1 cellular context compared by ENCODE assay signal in the genomic region with DNA sequence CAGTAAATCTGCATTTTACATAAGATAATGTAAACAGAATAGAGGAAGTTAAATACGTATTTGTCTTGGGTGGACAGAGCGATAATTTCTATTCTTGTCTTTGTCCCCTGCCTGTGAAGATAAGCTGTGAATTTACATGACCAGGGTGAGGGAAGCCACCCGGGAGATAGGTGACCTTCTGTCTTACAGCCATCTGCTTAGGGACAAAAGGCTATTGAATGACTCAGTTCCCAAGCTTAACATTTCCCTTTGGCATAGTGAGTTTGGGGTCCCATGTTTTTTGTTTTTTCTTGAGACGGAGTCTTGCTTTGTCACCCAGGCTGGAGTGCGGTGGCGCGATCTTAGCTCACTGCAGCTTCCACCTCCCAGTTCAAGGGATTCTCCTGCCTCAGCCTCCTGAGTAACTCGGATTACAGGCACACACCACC.
A peak's percentile ranks its signal among the peaks of the same experiment; 100 is the strongest.
TF ChIP-seq lines count a peak whose summit lies in the region.

No MANE protein-coding gene starts in this region.

TF ChIP-seq in K562, 482 proteins besides CTCF, POLR2A, EP300 and RAD21 (continued from another document and continues in another):
- TF ChIP-seq, protein P1, sequence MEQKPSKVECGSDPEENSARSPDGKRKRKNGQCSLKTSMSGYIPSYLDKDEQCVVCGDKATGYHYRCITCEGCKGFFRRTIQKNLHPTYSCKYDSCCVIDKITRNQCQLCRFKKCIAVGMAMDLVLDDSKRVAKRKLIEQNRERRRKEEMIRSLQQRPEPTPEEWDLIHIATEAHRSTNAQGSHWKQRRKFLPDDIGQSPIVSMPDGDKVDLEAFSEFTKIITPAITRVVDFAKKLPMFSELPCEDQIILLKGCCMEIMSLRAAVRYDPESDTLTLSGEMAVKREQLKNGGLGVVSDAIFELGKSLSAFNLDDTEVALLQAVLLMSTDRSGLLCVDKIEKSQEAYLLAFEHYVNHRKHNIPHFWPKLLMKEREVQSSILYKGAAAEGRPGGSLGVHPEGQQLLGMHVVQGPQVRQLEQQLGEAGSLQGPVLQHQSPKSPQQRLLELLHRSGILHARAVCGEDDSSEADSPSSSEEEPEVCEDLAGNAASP (IDR thresholded peaks at IDR 0.05), result no peak
- TF ChIP-seq, protein P2, sequence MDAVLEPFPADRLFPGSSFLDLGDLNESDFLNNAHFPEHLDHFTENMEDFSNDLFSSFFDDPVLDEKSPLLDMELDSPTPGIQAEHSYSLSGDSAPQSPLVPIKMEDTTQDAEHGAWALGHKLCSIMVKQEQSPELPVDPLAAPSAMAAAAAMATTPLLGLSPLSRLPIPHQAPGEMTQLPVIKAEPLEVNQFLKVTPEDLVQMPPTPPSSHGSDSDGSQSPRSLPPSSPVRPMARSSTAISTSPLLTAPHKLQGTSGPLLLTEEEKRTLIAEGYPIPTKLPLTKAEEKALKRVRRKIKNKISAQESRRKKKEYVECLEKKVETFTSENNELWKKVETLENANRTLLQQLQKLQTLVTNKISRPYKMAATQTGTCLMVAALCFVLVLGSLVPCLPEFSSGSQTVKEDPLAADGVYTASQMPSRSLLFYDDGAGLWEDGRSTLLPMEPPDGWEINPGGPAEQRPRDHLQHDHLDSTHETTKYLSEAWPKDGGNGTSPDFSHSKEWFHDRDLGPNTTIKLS (IDR thresholded peaks at IDR 0.05; ENCODE audit: borderline replicate concordance, low read depth), result no peak
- TF ChIP-seq FIP1L1 (IDR thresholded peaks at IDR 0.05; ENCODE audit: low read depth, low read length, poor library complexity, severe bottlenecking) (no peak), SRSF3 (IDR thresholded peaks at IDR 0.05; ENCODE audit: insufficient read depth, low read length) (no peak), FOXA1 (IDR thresholded peaks at IDR 0.05; ENCODE audit: borderline replicate concordance) (no peak), DDX20 (tag; IDR thresholded peaks at IDR 0.05; ENCODE audit: low read depth) (no peak), KLF10 (CRISPR knock-in tag; IDR thresholded peaks at IDR 0.05) (no peak), PHF8 (IDR thresholded peaks at IDR 0.05; ENCODE audit: borderline replicate concordance, low read length) (no peak), MCM3 (IDR thresholded peaks at IDR 0.05) (no peak), ARHGAP35 (IDR thresholded peaks at IDR 0.05; ENCODE audit: partially characterized antibody) (no peak), NCOA6 (IDR thresholded peaks at IDR 0.05) (no peak), NEUROD1 (IDR thresholded peaks at IDR 0.05; ENCODE audit: borderline replicate concordance, low read depth, low read length, partially characterized antibody) (no peak), MCM7 (IDR thresholded peaks at IDR 0.05) (no peak), MYNN (IDR thresholded peaks at IDR 0.05) (0 out of 2 replicates have a peak, but pooled peaks have one; percentile 66), MYNN (CRISPR knock-in tag; IDR thresholded peaks at IDR 0.05) (no peak), POLR2H (tag; IDR thresholded peaks at IDR 0.05; ENCODE audit: low read depth) (no peak), ILK (tag; IDR thresholded peaks at IDR 0.05; ENCODE audit: borderline replicate concordance, low read depth) (no peak), ILF3 (IDR thresholded peaks at IDR 0.05; ENCODE audit: borderline replicate concordance) (no peak), KDM1A (IDR thresholded peaks at IDR 0.05) (peak; percentile 94 to 95), EWSR1 (IDR thresholded peaks at IDR 0.05; ENCODE audit: borderline replicate concordance, low read depth, partially characterized antibody) (no peak), NFE2L1 (tag; IDR thresholded peaks at IDR 0.05; ENCODE audit: borderline replicate concordance, low read depth) (no peak), FOXM1 (IDR thresholded peaks at IDR 0.05; ENCODE audit: low read depth) (peak; percentile 80), FOXM1 (CRISPR knock-in tag; IDR thresholded peaks at IDR 0.05; ENCODE audit: low read depth) (no peak), TEAD1 (CRISPR knock-in tag; IDR thresholded peaks at IDR 0.05) (no peak), TRIM24 (IDR thresholded peaks at IDR 0.05) (peak; percentile 85 to 89), KAT2B (IDR thresholded peaks at IDR 0.05; ENCODE audit: low read depth, low read length) (no peak), SP2 (IDR thresholded peaks at IDR 0.05; ENCODE audit: extremely low read depth, low read depth, low read length, poor library complexity, severe bottlenecking) (no peak), RUNX1 (IDR thresholded peaks at IDR 0.05; ENCODE audit: low read depth) (no peak), POLR2AphosphoS5 (IDR thresholded peaks at IDR 0.05; ENCODE audit: control insufficient read depth, insufficient read depth, low read depth, low read length) (peak; percentile 90), ZNF274 (IDR thresholded peaks at IDR 0.05; ENCODE audit: borderline replicate concordance, low read depth, low read length) (no peak), SMARCC2 (IDR thresholded peaks at IDR 0.05; ENCODE audit: low read depth) (peak; percentile 83; the same call in 1 of the 2 replicates), JUN (IDR thresholded peaks at IDR 0.05; ENCODE audit: borderline replicate concordance, low read depth, low read length) (no peak), JUN (CRISPR knock-in tag; IDR thresholded peaks at IDR 0.05; ENCODE audit: borderline replicate concordance) (no peak)
- TF ChIP-seq, protein P3, sequence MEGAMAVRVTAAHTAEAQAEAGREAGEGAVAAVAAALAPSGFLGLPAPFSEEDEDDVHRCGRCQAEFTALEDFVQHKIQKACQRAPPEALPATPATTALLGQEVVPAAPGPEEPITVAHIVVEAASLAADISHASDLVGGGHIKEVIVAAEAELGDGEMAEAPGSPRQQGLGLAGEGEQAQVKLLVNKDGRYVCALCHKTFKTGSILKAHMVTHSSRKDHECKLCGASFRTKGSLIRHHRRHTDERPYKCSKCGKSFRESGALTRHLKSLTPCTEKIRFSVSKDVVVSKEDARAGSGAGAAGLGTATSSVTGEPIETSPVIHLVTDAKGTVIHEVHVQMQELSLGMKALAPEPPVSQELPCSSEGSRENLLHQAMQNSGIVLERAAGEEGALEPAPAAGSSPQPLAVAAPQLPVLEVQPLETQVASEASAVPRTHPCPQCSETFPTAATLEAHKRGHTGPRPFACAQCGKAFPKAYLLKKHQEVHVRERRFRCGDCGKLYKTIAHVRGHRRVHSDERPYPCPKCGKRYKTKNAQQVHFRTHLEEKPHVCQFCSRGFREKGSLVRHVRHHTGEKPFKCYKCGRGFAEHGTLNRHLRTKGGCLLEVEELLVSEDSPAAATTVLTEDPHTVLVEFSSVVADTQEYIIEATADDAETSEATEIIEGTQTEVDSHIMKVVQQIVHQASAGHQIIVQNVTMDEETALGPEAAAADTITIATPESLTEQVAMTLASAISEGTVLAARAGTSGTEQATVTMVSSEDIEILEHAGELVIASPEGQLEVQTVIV (CRISPR knock-in tag; IDR thresholded peaks at IDR 0.05; ENCODE audit: borderline replicate concordance), result no peak
- TF ChIP-seq, protein P4, sequence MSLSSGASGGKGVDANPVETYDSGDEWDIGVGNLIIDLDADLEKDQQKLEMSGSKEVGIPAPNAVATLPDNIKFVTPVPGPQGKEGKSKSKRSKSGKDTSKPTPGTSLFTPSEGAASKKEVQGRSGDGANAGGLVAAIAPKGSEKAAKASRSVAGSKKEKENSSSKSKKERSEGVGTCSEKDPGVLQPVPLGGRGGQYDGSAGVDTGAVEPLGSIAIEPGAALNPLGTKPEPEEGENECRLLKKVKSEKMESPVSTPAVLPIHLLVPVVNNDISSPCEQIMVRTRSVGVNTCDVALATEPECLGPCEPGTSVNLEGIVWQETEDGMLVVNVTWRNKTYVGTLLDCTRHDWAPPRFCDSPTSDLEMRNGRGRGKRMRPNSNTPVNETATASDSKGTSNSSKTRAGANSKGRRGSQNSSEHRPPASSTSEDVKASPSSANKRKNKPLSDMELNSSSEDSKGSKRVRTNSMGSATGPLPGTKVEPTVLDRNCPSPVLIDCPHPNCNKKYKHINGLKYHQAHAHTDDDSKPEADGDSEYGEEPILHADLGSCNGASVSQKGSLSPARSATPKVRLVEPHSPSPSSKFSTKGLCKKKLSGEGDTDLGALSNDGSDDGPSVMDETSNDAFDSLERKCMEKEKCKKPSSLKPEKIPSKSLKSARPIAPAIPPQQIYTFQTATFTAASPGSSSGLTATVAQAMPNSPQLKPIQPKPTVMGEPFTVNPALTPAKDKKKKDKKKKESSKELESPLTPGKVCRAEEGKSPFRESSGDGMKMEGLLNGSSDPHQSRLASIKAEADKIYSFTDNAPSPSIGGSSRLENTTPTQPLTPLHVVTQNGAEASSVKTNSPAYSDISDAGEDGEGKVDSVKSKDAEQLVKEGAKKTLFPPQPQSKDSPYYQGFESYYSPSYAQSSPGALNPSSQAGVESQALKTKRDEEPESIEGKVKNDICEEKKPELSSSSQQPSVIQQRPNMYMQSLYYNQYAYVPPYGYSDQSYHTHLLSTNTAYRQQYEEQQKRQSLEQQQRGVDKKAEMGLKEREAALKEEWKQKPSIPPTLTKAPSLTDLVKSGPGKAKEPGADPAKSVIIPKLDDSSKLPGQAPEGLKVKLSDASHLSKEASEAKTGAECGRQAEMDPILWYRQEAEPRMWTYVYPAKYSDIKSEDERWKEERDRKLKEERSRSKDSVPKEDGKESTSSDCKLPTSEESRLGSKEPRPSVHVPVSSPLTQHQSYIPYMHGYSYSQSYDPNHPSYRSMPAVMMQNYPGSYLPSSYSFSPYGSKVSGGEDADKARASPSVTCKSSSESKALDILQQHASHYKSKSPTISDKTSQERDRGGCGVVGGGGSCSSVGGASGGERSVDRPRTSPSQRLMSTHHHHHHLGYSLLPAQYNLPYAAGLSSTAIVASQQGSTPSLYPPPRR (CRISPR knock-in tag; IDR thresholded peaks at IDR 0.05; ENCODE audit: borderline replicate concordance), result no peak
- TF ChIP-seq, protein P5, sequence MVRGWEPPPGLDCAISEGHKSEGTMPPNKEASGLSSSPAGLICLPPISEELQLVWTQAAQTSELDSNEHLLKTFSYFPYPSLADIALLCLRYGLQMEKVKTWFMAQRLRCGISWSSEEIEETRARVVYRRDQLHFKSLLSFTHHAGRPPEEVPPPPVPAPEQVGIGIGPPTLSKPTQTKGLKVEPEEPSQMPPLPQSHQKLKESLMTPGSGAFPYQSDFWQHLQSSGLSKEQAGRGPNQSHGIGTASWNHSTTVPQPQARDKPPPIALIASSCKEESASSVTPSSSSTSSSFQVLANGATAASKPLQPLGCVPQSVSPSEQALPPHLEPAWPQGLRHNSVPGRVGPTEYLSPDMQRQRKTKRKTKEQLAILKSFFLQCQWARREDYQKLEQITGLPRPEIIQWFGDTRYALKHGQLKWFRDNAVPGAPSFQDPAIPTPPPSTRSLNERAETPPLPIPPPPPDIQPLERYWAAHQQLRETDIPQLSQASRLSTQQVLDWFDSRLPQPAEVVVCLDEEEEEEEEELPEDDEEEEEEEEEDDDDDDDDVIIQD (CRISPR knock-in tag; IDR thresholded peaks at IDR 0.05), result no peak
- TF ChIP-seq, protein P6, sequence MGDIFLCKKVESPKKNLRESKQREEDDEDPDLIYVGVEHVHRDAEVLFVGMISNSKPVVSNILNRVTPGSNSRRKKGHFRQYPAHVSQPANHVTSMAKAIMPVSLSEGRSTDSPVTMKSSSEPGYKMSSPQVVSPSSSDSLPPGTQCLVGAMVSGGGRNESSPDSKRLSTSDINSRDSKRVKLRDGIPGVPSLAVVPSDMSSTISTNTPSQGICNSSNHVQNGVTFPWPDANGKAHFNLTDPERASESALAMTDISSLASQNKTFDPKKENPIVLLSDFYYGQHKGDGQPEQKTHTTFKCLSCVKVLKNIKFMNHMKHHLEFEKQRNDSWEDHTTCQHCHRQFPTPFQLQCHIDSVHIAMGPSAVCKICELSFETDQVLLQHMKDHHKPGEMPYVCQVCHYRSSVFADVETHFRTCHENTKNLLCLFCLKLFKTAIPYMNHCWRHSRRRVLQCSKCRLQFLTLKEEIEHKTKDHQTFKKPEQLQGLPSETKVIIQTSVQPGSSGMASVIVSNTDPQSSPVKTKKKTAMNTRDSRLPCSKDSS (IDR thresholded peaks at IDR 0.05; ENCODE audit: low read depth, partially characterized antibody), result no peak
- TF ChIP-seq, protein P7, sequence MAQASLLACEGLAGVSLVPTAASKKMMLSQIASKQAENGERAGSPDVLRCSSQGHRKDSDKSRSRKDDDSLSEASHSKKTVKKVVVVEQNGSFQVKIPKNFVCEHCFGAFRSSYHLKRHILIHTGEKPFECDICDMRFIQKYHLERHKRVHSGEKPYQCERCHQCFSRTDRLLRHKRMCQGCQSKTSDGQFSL (CRISPR knock-in tag; IDR thresholded peaks at IDR 0.05), result no peak
- TF ChIP-seq, protein P7 (tag; IDR thresholded peaks at IDR 0.05), result no peak
- TF ChIP-seq, protein P8, sequence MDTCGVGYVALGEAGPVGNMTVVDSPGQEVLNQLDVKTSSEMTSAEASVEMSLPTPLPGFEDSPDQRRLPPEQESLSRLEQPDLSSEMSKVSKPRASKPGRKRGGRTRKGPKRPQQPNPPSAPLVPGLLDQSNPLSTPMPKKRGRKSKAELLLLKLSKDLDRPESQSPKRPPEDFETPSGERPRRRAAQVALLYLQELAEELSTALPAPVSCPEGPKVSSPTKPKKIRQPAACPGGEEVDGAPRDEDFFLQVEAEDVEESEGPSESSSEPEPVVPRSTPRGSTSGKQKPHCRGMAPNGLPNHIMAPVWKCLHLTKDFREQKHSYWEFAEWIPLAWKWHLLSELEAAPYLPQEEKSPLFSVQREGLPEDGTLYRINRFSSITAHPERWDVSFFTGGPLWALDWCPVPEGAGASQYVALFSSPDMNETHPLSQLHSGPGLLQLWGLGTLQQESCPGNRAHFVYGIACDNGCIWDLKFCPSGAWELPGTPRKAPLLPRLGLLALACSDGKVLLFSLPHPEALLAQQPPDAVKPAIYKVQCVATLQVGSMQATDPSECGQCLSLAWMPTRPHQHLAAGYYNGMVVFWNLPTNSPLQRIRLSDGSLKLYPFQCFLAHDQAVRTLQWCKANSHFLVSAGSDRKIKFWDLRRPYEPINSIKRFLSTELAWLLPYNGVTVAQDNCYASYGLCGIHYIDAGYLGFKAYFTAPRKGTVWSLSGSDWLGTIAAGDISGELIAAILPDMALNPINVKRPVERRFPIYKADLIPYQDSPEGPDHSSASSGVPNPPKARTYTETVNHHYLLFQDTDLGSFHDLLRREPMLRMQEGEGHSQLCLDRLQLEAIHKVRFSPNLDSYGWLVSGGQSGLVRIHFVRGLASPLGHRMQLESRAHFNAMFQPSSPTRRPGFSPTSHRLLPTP (IDR thresholded peaks at IDR 0.05; ENCODE audit: borderline replicate concordance, extremely low read depth, insufficient read length), result no peak
- TF ChIP-seq, protein P9, sequence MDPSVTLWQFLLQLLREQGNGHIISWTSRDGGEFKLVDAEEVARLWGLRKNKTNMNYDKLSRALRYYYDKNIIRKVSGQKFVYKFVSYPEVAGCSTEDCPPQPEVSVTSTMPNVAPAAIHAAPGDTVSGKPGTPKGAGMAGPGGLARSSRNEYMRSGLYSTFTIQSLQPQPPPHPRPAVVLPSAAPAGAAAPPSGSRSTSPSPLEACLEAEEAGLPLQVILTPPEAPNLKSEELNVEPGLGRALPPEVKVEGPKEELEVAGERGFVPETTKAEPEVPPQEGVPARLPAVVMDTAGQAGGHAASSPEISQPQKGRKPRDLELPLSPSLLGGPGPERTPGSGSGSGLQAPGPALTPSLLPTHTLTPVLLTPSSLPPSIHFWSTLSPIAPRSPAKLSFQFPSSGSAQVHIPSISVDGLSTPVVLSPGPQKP (CRISPR knock-in tag; IDR thresholded peaks at IDR 0.05), result no peak
- TF ChIP-seq, protein P10, sequence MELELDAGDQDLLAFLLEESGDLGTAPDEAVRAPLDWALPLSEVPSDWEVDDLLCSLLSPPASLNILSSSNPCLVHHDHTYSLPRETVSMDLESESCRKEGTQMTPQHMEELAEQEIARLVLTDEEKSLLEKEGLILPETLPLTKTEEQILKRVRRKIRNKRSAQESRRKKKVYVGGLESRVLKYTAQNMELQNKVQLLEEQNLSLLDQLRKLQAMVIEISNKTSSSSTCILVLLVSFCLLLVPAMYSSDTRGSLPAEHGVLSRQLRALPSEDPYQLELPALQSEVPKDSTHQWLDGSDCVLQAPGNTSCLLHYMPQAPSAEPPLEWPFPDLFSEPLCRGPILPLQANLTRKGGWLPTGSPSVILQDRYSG (tag; conservative IDR thresholded peaks at IDR 0.05; ENCODE audit: low read depth), result no peak
